1 cellular context compared by ENCODE assay signal in genomic region chr9:131668439-131669233, GRCh38.
TF ChIP-seq lines count a peak whose summit lies in the region.

No MANE protein-coding gene starts in this region.

TF ChIP-seq in H1, 55 proteins besides CTCF, POLR2A, EP300 and RAD21 (continued from another document):
- TF ChIP-seq ATF3 (IDR thresholded peaks at IDR 0.05; ENCODE audit: insufficient read depth, low read depth, low read length) (no peak), BACH1 (IDR thresholded peaks at IDR 0.05; ENCODE audit: low read length) (no peak), GABPA (IDR thresholded peaks at IDR 0.05; ENCODE audit: borderline replicate concordance, insufficient read depth, low read length) (no peak), TBP (IDR thresholded peaks at IDR 0.05; ENCODE audit: low read depth, low read length) (no peak), RNF2 (IDR thresholded peaks at IDR 0.05; ENCODE audit: borderline replicate concordance, low read depth, low read length, missing control alignments, poor library complexity, severe bottlenecking) (no peak), KDM1A (IDR thresholded peaks at IDR 0.05; ENCODE audit: borderline replicate concordance, low read length) (no peak), CHD7 (IDR thresholded peaks at IDR 0.05; ENCODE audit: insufficient replicate concordance, low read length) (no peak), NRF1 (IDR thresholded peaks at IDR 0.05; ENCODE audit: low read depth, low read length) (no peak), SRF (IDR thresholded peaks at IDR 0.05; ENCODE audit: low read depth, low read length) (no peak), JUN (IDR thresholded peaks at IDR 0.05; ENCODE audit: low read depth, low read length) (no peak), YY1 (IDR thresholded peaks at IDR 0.05; ENCODE audit: low read depth, low read length) (no peak), SUZ12 (IDR thresholded peaks at IDR 0.05; ENCODE audit: low read length) (no peak), RFX5 (IDR thresholded peaks at IDR 0.05; ENCODE audit: borderline replicate concordance, low read depth, low read length) (no peak), MAFK (IDR thresholded peaks at IDR 0.05; ENCODE audit: low read depth, low read length) (no peak), E2F6 (IDR thresholded peaks at IDR 0.05) (no peak)
